Comparison of ENCODE assay signal across 8 cellular contexts in genomic region chr4:6709230-6710114, GRCh38. TPM values are rescaled to one million over a fixed set of nuclear protein-coding genes. Genes with fewer than 3 reads are reported as not detected.
DNase-seq lines count a peak whose midpoint lies in the region; ATAC-seq and TF ChIP-seq lines count a peak whose summit lies in the region.

MRFAP1L1 (minus strand) TSS chr4:6709865; CDS start chr4:6709629, 236 bp downstream.

- peak; percentile 86 to 99 (median 92) for ATAC-seq in natural killer cell

- no peaks in the 10 kb centered on the region for H3K27me3 Mint-ChIP-seq in natural killer cell (ENCODE audit: low read depth in 2 of 2)

- TF ChIP-seq CTCF in DOHH2 (IDR thresholded peaks at IDR 0.05; ENCODE audit: low read depth, low read length, poor library complexity, severe bottlenecking) (no peak), Loucy (conservative IDR thresholded peaks at IDR 0.05; ENCODE audit: low read length) (no peak), natural killer cell (IDR thresholded peaks at IDR 0.05) (no peak)

- H3K4me1 ChIP-seq in DOHH2 (ENCODE audit: control insufficient read depth, low read length) = peaks cover 33% of the 10 kb centered on the region
- H3K4me1 ChIP-seq in Loucy (ENCODE audit: insufficient read depth, low read length, poor library complexity, severe bottlenecking) = peaks cover 51% of the 10 kb centered on the region

- H3K27ac ChIP-seq in DOHH2 (ENCODE audit: low read depth, low read length) = peak within 1 kb of the TSS; percentile 70

- peaks cover 25% of the 10 kb centered on the region for H3K36me3 Mint-ChIP-seq in natural killer cell

- H3K9ac ChIP-seq in Loucy (ENCODE audit: low read depth, low read length, poor library complexity, severe bottlenecking) = peak within 1 kb of the TSS; percentile 92

- H3K4me3 ChIP-seq in DOHH2 (ENCODE audit: low read length) (peak within 1 kb of the TSS; percentile 90), Loucy (ENCODE audit: low read length, poor library complexity, severe bottlenecking) (peak within 1 kb of the TSS; percentile 96)

- no peaks in the 10 kb centered on the region for H3K9me2 ChIP-seq in DOHH2 (replicated peaks; ENCODE audit: control insufficient read depth, low read length)
- no peaks in the 10 kb centered on the region for H3K9me2 ChIP-seq in Loucy (replicated peaks; ENCODE audit: low read depth, low read length)

- peak; percentile 69 for TF ChIP-seq POLR2A in Raji (IDR thresholded peaks at IDR 0.05; ENCODE audit: insufficient read depth, low read depth, low read length)

- peak; percentile 83 for DNase-seq in GOT3 (lab: John Stamatoyannopoulos, UW)
- DNase-seq in activated T-helper 9 cell treated with anti-CD3 and anti-CD28 coated beads, Interleukin-2, amount 50 U/mL, for 16 hours (ENCODE audit: low read depth) = peak; percentile 96
- peak; percentile 96 for DNase-seq in fibroblast of peridontal ligament (ENCODE audit: extremely low read depth)
- peak; percentile 96 for DNase-seq in natural killer cell
- peak; percentile 90 to 97 (median 96) for DNase-seq in stimulated activated naive CD4-positive, alpha-beta T cell (lab: John Stamatoyannopoulos, UW)

- H4K20me1 ChIP-seq in DOHH2 (ENCODE audit: control insufficient read depth, insufficient read depth, low read depth, low read length) (peaks cover 3% of the 10 kb centered on the region; the same call in 1 of the 2 replicates), Loucy (ENCODE audit: insufficient read depth, low read length, poor library complexity, severe bottlenecking) (peaks cover 48% of the 10 kb centered on the region)

- peak within 1 kb of the TSS; percentile 91 for H3K4me2 ChIP-seq in DOHH2 (ENCODE audit: low read length)
- peak within 1 kb of the TSS; percentile 99 for H3K4me2 ChIP-seq in Loucy (ENCODE audit: low read depth, low read length, poor library complexity, severe bottlenecking)

- peaks cover 69 to 70% of the 10 kb centered on the region in 2 donors for H3K4me1 Mint-ChIP-seq in natural killer cell

- intact Hi-C loops in natural killer cell (cut with micrococcal nuclease) = loop anchor here (1.0 to 2.0 kb wide), 3 partner anchors 21 to 69 kb away; partner anchors contain the start of gene MRFAP1

- H3K9me3 Mint-ChIP-seq in natural killer cell = no peaks in the 10 kb centered on the region

- peak within 1 kb of the TSS; percentile 99 for H3K4me3 Mint-ChIP-seq in natural killer cell

- H3K79me2 ChIP-seq in DOHH2 (ENCODE audit: control insufficient read depth, low read length) (peaks cover 51% of the 10 kb centered on the region), Loucy (ENCODE audit: insufficient read depth, low read length) (peaks cover 51% of the 10 kb centered on the region)

- H3K27ac Mint-ChIP-seq in natural killer cell = peak within 1 kb of the TSS; percentile 98 to 100

- no peaks in the 10 kb centered on the region for H3K27me3 ChIP-seq in DOHH2 (ENCODE audit: control insufficient read depth, low read length)
- H3K27me3 ChIP-seq in Loucy (ENCODE audit: insufficient read depth, low read length, poor library complexity, severe bottlenecking) = no peaks in the 10 kb centered on the region

- H2AFZ ChIP-seq in Loucy (ENCODE audit: low read length) = peak within 1 kb of the TSS; percentile 87

- H3F3A ChIP-seq in DOHH2 (ENCODE audit: control insufficient read depth, insufficient read depth) (no peaks in the 10 kb centered on the region), Loucy (ENCODE audit: low read depth) (no peaks in the 10 kb centered on the region)

- H3K9me3 ChIP-seq in DOHH2 (ENCODE audit: control insufficient read depth, insufficient read depth, low read length) = peaks cover 22% of the 10 kb centered on the region
- no peaks in the 10 kb centered on the region for H3K9me3 ChIP-seq in Loucy (ENCODE audit: insufficient read depth, low read depth, low read length)

- H3K36me3 ChIP-seq in DOHH2 (ENCODE audit: control insufficient read depth, low read length) (peaks cover 43% of the 10 kb centered on the region), Loucy (ENCODE audit: insufficient read depth, low read length) (no peaks in the 10 kb centered on the region)

RNA-seq across cellular contexts. Expression of gene MRFAP1L1, which starts in this region (rescaled TPM):
- 10 to 100 TPM; 38.4 to 60.9 (median 40.8) TPM for total RNA-seq in natural killer cell

Comparison
In these comparisons a context has a peak if more than half of its experiments do, and no peak if none do; other contexts are left out.
1. Peak in every context shown above with its lines: DNase-seq, ATAC-seq, H3K4me3 ChIP-seq and H3K27ac ChIP-seq.